In the genomic region with DNA sequence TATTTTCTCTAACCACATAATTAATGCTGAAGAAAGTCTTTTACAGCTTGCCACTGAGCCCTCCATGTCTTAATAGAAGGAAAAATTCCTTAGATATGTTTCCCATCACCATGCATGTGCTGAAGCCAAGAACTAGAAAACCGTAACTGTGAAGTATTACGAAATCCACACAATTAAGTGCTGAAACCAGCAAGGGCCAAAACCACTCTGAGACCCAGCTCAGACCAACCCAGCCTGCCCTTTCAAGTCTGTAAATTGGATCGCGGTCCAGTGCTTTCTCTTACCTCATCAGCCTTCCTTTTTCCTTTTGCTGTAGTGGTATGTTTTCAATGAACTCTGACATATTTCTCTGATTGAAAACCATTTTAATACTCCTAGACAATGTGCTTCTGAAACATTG, we compare ENCODE assay signal across 16 cellular contexts. TPM values are rescaled to one million over a fixed set of nuclear protein-coding genes. Genes with fewer than 3 reads are reported as not detected.
DNase-seq lines count a peak whose midpoint lies in the region; ATAC-seq, FAIRE-seq and TF ChIP-seq lines count a peak whose summit lies in the region.
"Had no signal": no experiment of that assay in that cellular context is flagged by ENCODE, and none has a peak within 500 bp of the region (broad histone marks: within the 10 kb centered on the region; RNA-seq: fewer than 3 reads in every experiment).

No MANE protein-coding gene starts in this region.

- H3K36me3 ChIP-seq in GM12878 (ENCODE audit: control insufficient read depth in 2 of 2, insufficient read depth in 2 of 2, low read length in 1 of 2) (no peaks in the 10 kb centered on the region), kidney (ENCODE audit: control insufficient read depth in 1 of 2, insufficient read depth in 2 of 2, low read length in 2 of 2) (no peaks in the 10 kb centered on the region), thyroid gland (no peaks in the 10 kb centered on the region), suprapubic skin (no peaks in the 10 kb centered on the region)
- H3K36me3 ChIP-seq: tibial artery had no signal

- in situ Hi-C loops in GM12878 (cut with MboI): no loop called here

- peak; percentile 38; the same call in 1 of the 3 replicates for ATAC-seq in GM12878
- ATAC-seq in activated T-cell treated with anti-CD3 and anti-CD28 coated beads, Interleukin-2, amount 50 U/mL, for 4 hours: no peak
- ATAC-seq: activated CD8-positive, alpha-beta T cell treated with anti-CD3 and anti-CD28 coated beads, Interleukin-2, amount 10 ng/mL, durations not matched to agents 7 days and 5 days had no signal

- TF ChIP-seq RAD21 in GM12878 (IDR thresholded peaks at IDR 0.05; ENCODE audit: insufficient read depth, low read depth, low read length): no peak

- POLR2A ChIA-PET in GM12878 (lab: Charles Lee): no interaction called here

- no peak overlapping the region for H2AFZ ChIP-seq in GM12878 (ENCODE audit: control insufficient read depth, low read depth, low read length)

- intact Hi-C loops in GM12878 (cut with micrococcal nuclease; ENCODE audit: unreplicated experiment): no loop called here
- intact Hi-C loops in kidney (cut with DNase I): no loop called here
- intact Hi-C loops in thyroid gland (cut with DNase I): no loop called here

- H4K20me1 ChIP-seq in GM12878 (ENCODE audit: control insufficient read depth, insufficient read depth): no peaks in the 10 kb centered on the region

- H3K9me3 Mint-ChIP-seq in activated T-cell treated with anti-CD3 and anti-CD28 coated beads, Interleukin-2, amount 50 U/mL, for 4 hours: peaks cover 3% of the 10 kb centered on the region

- H3K27me3 ChIP-seq in GM12878 (replicated peaks in 1 of 2; ENCODE audit: control insufficient read depth in 2 of 2, insufficient read depth in 2 of 2, low read length in 1 of 2) (no peaks in the 10 kb centered on the region), thyroid gland (no peaks in the 10 kb centered on the region), suprapubic skin (no peaks in the 10 kb centered on the region)
- H3K27me3 ChIP-seq: tibial artery had no signal

- no peaks in the 10 kb centered on the region for H3K4me1 Mint-ChIP-seq in activated T-cell treated with anti-CD3 and anti-CD28 coated beads, Interleukin-2, amount 50 U/mL, for 4 hours (ENCODE audit: low read depth)

- H3K27ac ChIP-seq in GM12878 (ENCODE audit: control insufficient read depth, insufficient read depth): no peak overlapping the region
- peak overlapping the region in 1 of 2 donors; percentile 59 for H3K27ac ChIP-seq in kidney (ENCODE audit: low read depth in 2 of 2, low read length in 2 of 2)
- no peak overlapping the region for H3K27ac ChIP-seq in thyroid gland
- no peak overlapping the region for H3K27ac ChIP-seq in suprapubic skin
- H3K27ac ChIP-seq: epithelial cell of prostate, tibial artery had no signal

- H3K4me3 Mint-ChIP-seq in activated T-cell treated with anti-CD3 and anti-CD28 coated beads, Interleukin-2, amount 50 U/mL, for 4 hours: no peak overlapping the region
- H3K4me3 Mint-ChIP-seq: activated CD8-positive, alpha-beta T cell treated with anti-CD3 and anti-CD28 coated beads, Interleukin-2, amount 10 ng/mL, durations not matched to agents 7 days and 5 days had no signal

- H3K9me3 ChIP-seq in GM12878 (replicated peaks; ENCODE audit: control insufficient read depth, insufficient read depth, low read length) (no peaks in the 10 kb centered on the region; the same call in 2 of the 3 replicates), kidney (ENCODE audit: control insufficient read depth in 1 of 2, low read length in 2 of 2) (no peaks in the 10 kb centered on the region), thyroid gland (no peaks in the 10 kb centered on the region), suprapubic skin (no peaks in the 10 kb centered on the region)
- H3K9me3 ChIP-seq: tibial artery had no signal

- CTCF ChIA-PET in GM12878 (lab: Yijun Ruan, JAX): interaction anchor here (2.1 kb wide), 1 partner anchor 24 kb away, joined by 11 read pairs; no protein-coding TSS in a partner anchor

- TF ChIP-seq EP300 in GM12878 (IDR thresholded peaks at IDR 0.05; ENCODE audit: borderline replicate concordance in 1 of 2, control insufficient read depth in 1 of 2, low read depth in 2 of 2, low read length in 2 of 2): no peak
- no peak for TF ChIP-seq EP300 in suprapubic skin (IDR thresholded peaks at IDR 0.05)

- DNase-seq in GM20000 (ENCODE audit: low spot score) (peak; percentile 25), GM12878 (ENCODE audit: low read depth, low spot score) (no peak), kidney (peak; percentile 77), thyroid gland (peak; percentile 51 to 64), epidermal melanocyte (ENCODE audit: insufficient read length, low spot score) (no peak), suprapubic skin (ENCODE audit: low spot score in 2 of 2) (no peak), SKM-1 (lab: John Stamatoyannopoulos, UW; ENCODE audit: unreplicated experiment) (no peak)
- no peak for DNase-seq in activated T-cell treated with anti-CD3 and anti-CD28 coated beads, Interleukin-2, amount 50 U/mL, for 4 hours
- DNase-seq: activated CD8-positive, alpha-beta T cell treated with anti-CD3 and anti-CD28 coated beads, Interleukin-2, amount 10 ng/mL, durations not matched to agents 7 days and 5 days; activated naive CD4-positive, alpha-beta T cell; NCI-H69 had no signal

- RAD21 ChIA-PET in GM12878 (lab: Charles Lee; ENCODE audit: unreplicated experiment): no interaction called here

- SMC1A ChIA-PET in GM12878 (lab: Charles Lee; ENCODE audit: uncharacterized antibody, unreplicated experiment): no interaction called here

- no TSS peak for BruUV-seq in GM12878 (replicated peaks; lab: Mats Ljungman, UMichigan)

- TF ChIP-seq CTCF in GM20000 (IDR thresholded peaks at IDR 0.05; ENCODE audit: extremely low read depth, missing control alignments) (no peak), GM12878 (IDR thresholded peaks at IDR 0.05 in 2 of 3, conservative IDR thresholded peaks at IDR 0.05 in 1 of 3; ENCODE audit: control insufficient read depth in 2 of 3, extremely low read depth in 1 of 3, insufficient read depth in 1 of 3, low read depth in 3 of 3, low read length in 3 of 3) (no peak), kidney (IDR thresholded peaks at IDR 0.05; ENCODE audit: borderline replicate concordance, extremely low read depth, insufficient read depth) (no peak), thyroid gland (IDR thresholded peaks at IDR 0.05) (no peak), suprapubic skin (IDR thresholded peaks at IDR 0.05) (no peak)

- TF ChIP-seq POLR2A in GM12878 (IDR thresholded peaks at IDR 0.05; ENCODE audit: low read depth, low read length) (no peak), thyroid gland (IDR thresholded peaks at IDR 0.05) (no peak), suprapubic skin (IDR thresholded peaks at IDR 0.05) (no peak)

- H3K4me3 ChIP-seq in GM12878: no peak overlapping the region
- no peak overlapping the region for H3K4me3 ChIP-seq in kidney (ENCODE audit: low read length in 2 of 2)
- H3K4me3 ChIP-seq in thyroid gland (replicated peaks in 1 of 3): no peak overlapping the region
- no peak overlapping the region for H3K4me3 ChIP-seq in suprapubic skin
- H3K4me3 ChIP-seq: tibial artery had no signal

- H3K4me2 ChIP-seq in GM12878 (ENCODE audit: control insufficient read depth, insufficient read depth): no peak overlapping the region

- FAIRE-seq in GM12878 (lab: Jason Lieb, UNC): no peak
- peak; percentile 30 for FAIRE-seq in kidney (lab: Jason Lieb, UNC)
- FAIRE-seq: D721Med, GM19239, TTC549 had no signal

- H3K4me1 ChIP-seq in GM12878 (ENCODE audit: control insufficient read depth, insufficient read depth, low read length) (no peaks in the 10 kb centered on the region), kidney (ENCODE audit: control insufficient read depth in 1 of 2, insufficient read depth in 1 of 2, low read depth in 1 of 2, low read length in 2 of 2) (peaks cover 0 to 2% of the 10 kb centered on the region in 2 donors), thyroid gland (peaks cover 0 to 5% of the 10 kb centered on the region in 2 donors), suprapubic skin (peaks cover 8% of the 10 kb centered on the region)
- H3K4me1 ChIP-seq: tibial artery had no signal

- H3K9ac ChIP-seq in GM12878 (ENCODE audit: control insufficient read depth, insufficient read depth, low read length) (no peak overlapping the region), kidney (ENCODE audit: low read length in 2 of 2) (no peak overlapping the region)

- no peaks in the 10 kb centered on the region for H3K27me3 Mint-ChIP-seq in activated T-cell treated with anti-CD3 and anti-CD28 coated beads, Interleukin-2, amount 50 U/mL, for 4 hours (ENCODE audit: low read depth)

- H3K36me3 Mint-ChIP-seq in activated T-cell treated with anti-CD3 and anti-CD28 coated beads, Interleukin-2, amount 50 U/mL, for 4 hours (ENCODE audit: insufficient read depth): no peaks in the 10 kb centered on the region

- WGBS in GM12878 (ENCODE audit: insufficient coverage, insufficient replicate concordance, low lambda C conversion rate, missing lambda C conversion rate): 44% methylated on average over 4 of the region's 4 CpGs
- WGBS in thyroid gland, 2 donors: 23 to 38% methylated on average over 4 of the region's 4 CpGs
- WGBS in suprapubic skin: 51% methylated on average over 4 of the region's 4 CpGs

- H3K79me2 ChIP-seq in GM12878 (ENCODE audit: control insufficient read depth, insufficient read depth, low read length): no peaks in the 10 kb centered on the region

RNA-seq across cellular contexts. Expression of gene SEMA5A, which starts 26.3 kb away (rescaled TPM):
- 0.54 and 1.0 TPM in 2 replicates for total RNA-seq in GM12878 (2013; cell fraction: nucleolus; rRNA removed)
- total RNA-seq in GM12878 (2014; rRNA removed) (0.05 and 0.06 TPM in 2 replicates), GM12878 (2014; rRNA removed; fragmentation: Illumina TruSeq; extraction: Trizol) (0.13 and 0.28 TPM in 2 replicates), GM12878 (2021) (0.21 and 0.28 TPM in 2 replicates), kidney (23.3 TPM), thyroid gland (1 to 10 TPM; 1.8 to 8.4 (median 3.8) TPM), suprapubic skin (10 to 100 TPM; 14.5 to 31.7 (median 23.4) TPM)
- 0.42 TPM for polyA plus RNA-seq in GM12878 (2011; ENCODE audit: low read depth)
- polyA plus RNA-seq in GM12878 (2011; rRNA removed) (2.4 and 2.6 TPM in 2 replicates), GM12878 (2014; fragmentation: Illumina TruSeq; extraction: Trizol) (0.06 and 0.12 TPM in 2 replicates), GM12878 (2014; fragmentation: Nextera tagmentation; extraction: Ambion mirVana) (under 1 TPM; 0.03 to 0.04 TPM), GM12878 (2014; rRNA removed) (0.01 and 0.04 TPM in 2 replicates), GM12878 (2016; fragmentation: Nextera tagmentation; extraction: Ambion mirVana) (under 1 TPM in 1 of 2 experiments, not detected in 1; 0.09 TPM), kidney (ENCODE audit: insufficient read depth, low read depth, low replicate concordance) (7.9 TPM)
- polyA plus RNA-seq in GM12878 (2011; cell fraction: cytosol; rRNA removed): 2.0 and 2.2 TPM in 2 replicates
- 1.7 and 1.8 TPM in 2 replicates for polyA plus RNA-seq in GM12878 (2011; cell fraction: nucleus; rRNA removed)
- polyA plus RNA-seq in GM12878 (2012): 0.18 and 0.31 TPM in 2 replicates
- polyA minus RNA-seq in GM12878 (2011; rRNA and poly(A)+ RNA removed): 4.0 and 4.2 TPM in 2 replicates
- polyA minus RNA-seq in GM12878 (2011; cell fraction: cytosol; rRNA and poly(A)+ RNA removed): 1.5 and 1.6 TPM in 2 replicates
- 2.5 and 4.3 TPM in 2 replicates for polyA minus RNA-seq in GM12878 (2011; cell fraction: nucleus; rRNA and poly(A)+ RNA removed)
- total RNA-seq in activated T-cell treated with anti-CD3 and anti-CD28 coated beads, Interleukin-2, amount 50 U/mL, for 4 hours: under 1 TPM; 0.03 to 0.26 (median 0.14) TPM
- total RNA-seq: activated CD8-positive, alpha-beta T cell treated with anti-CD3 and anti-CD28 coated beads, Interleukin-2, amount 10 ng/mL, durations not matched to agents 7 days and 5 days had no signal

Comparison
In these comparisons a context has a peak if more than half of its experiments do, and no peak if none do; other contexts are left out.
1. DNase-seq: peak in GM20000 (single experiment), kidney (single experiment) and thyroid gland (2 of 2); none in GM12878 (single experiment), epidermal melanocyte (single experiment), activated T-cell treated with anti-CD3 and anti-CD28 coated beads, Interleukin-2, amount 50 U/mL, for 4 hours (single experiment), suprapubic skin (0 of 2) and SKM-1 (single experiment).